22 cellular contexts compared by ENCODE assay signal in genomic region chr5:124705577-124705976, GRCh38. TPM values are rescaled to one million over a fixed set of nuclear protein-coding genes. Genes with fewer than 3 reads are reported as not detected.
DNase-seq lines count a peak whose midpoint lies in the region; ATAC-seq and TF ChIP-seq lines count a peak whose summit lies in the region.
"Had no signal": no experiment of that assay in that cellular context is flagged by ENCODE, and none has a peak within 500 bp of the region (broad histone marks: within the 10 kb centered on the region; RNA-seq: fewer than 3 reads in every experiment).

No MANE protein-coding gene starts in this region.

- H4K20me1 ChIP-seq in IMR-90 (ENCODE audit: insufficient read depth, low read length): 0 out of 2 replicates have a peak, but pooled peaks cover 12% of the 10 kb centered on the region
- no peaks in the 10 kb centered on the region for H4K20me1 ChIP-seq in OCI-LY3 (ENCODE audit: insufficient read depth, low read length)

- ATAC-seq in IMR-90 (ENCODE audit: low read depth): no peak
- no peak for ATAC-seq in naive B cell (ENCODE audit: low read depth in 2 of 2)
- no peak for ATAC-seq in GM21447 (IDR thresholded peaks at IDR 0.05; ENCODE audit: unreplicated experiment)
- no peak for ATAC-seq in HG02885 (IDR thresholded peaks at IDR 0.05; ENCODE audit: poor library complexity, unreplicated experiment)
- ATAC-seq: gastrocnemius medialis; naive thymus-derived CD8-positive, alpha-beta T cell had no signal

- H3K27ac Mint-ChIP-seq in Caco-2 (ENCODE audit: unreplicated experiment) (peak overlapping the region; percentile 54), naive B cell (peak overlapping the region; percentile 63 to 96 (median 89))
- H3K27ac Mint-ChIP-seq: activated naive CD4-positive, alpha-beta T cell treated with anti-CD3 and anti-CD28 coated beads for 36 hours; activated T-cell treated with anti-CD3 and anti-CD28 coated beads, Interleukin-2, amount 50 U/mL, for 24 hours; CD4-positive, alpha-beta T cell; naive thymus-derived CD8-positive, alpha-beta T cell had no signal

- TF ChIP-seq POLR2A in IMR-90 (IDR thresholded peaks at IDR 0.05; ENCODE audit: low read depth, low read length): no peak

- H2BK20ac ChIP-seq in IMR-90 (ENCODE audit: low read depth, low read length): no peak overlapping the region

- peaks cover 61% of the 10 kb centered on the region for H3K4me1 ChIP-seq in Caco-2
- H3K4me1 ChIP-seq in IMR-90 (ENCODE audit: control insufficient read depth, insufficient read depth, low read length): peaks cover 9% of the 10 kb centered on the region; the same call in 1 of the 2 replicates
- H3K4me1 ChIP-seq in OCI-LY3 (ENCODE audit: low read length): peaks cover 64% of the 10 kb centered on the region

- H3K36me3 ChIP-seq in Caco-2 (ENCODE audit: control insufficient read depth, insufficient read depth, low read length) (no peaks in the 10 kb centered on the region), IMR-90 (ENCODE audit: control insufficient read depth, insufficient read depth, low read length) (no peaks in the 10 kb centered on the region), OCI-LY3 (replicated peaks; ENCODE audit: low read depth, low read length) (no peaks in the 10 kb centered on the region)
- H3K36me3 ChIP-seq: gastrocnemius medialis, tibial artery had no signal

- H3K9me3 Mint-ChIP-seq in Caco-2 (ENCODE audit: unreplicated experiment) (no peaks in the 10 kb centered on the region), naive B cell (no peaks in the 10 kb centered on the region)
- H3K9me3 Mint-ChIP-seq: activated naive CD4-positive, alpha-beta T cell treated with anti-CD3 and anti-CD28 coated beads for 36 hours; activated T-cell treated with anti-CD3 and anti-CD28 coated beads, Interleukin-2, amount 50 U/mL, for 24 hours; CD4-positive, alpha-beta T cell; naive thymus-derived CD8-positive, alpha-beta T cell had no signal

- POLR2A ChIA-PET in Caco-2 (lab: Charles Lee): no interaction called here
- POLR2A ChIA-PET in IMR-90 (lab: Charles Lee; ENCODE audit: unreplicated experiment): no interaction called here

- H3K18ac ChIP-seq in IMR-90 (ENCODE audit: low read depth, low read length): no peak overlapping the region

- H3K4me3 Mint-ChIP-seq in Caco-2 (ENCODE audit: unreplicated experiment) (no peak overlapping the region), naive B cell (peak overlapping the region; percentile 30 to 90 (median 82))
- H3K4me3 Mint-ChIP-seq: activated naive CD4-positive, alpha-beta T cell treated with anti-CD3 and anti-CD28 coated beads for 36 hours; activated T-cell treated with anti-CD3 and anti-CD28 coated beads, Interleukin-2, amount 50 U/mL, for 24 hours; CD4-positive, alpha-beta T cell; central memory CD8-positive, alpha-beta T cell had no signal

- no peak overlapping the region for H3K14ac ChIP-seq in IMR-90 (replicated peaks; ENCODE audit: low read depth, low read length)

- no peak overlapping the region for H3K23ac ChIP-seq in IMR-90 (ENCODE audit: low read depth, low read length)

- H3K4ac ChIP-seq in IMR-90 (ENCODE audit: low read depth, low read length): no peak overlapping the region

- no peak for TF ChIP-seq CTCF in Caco-2 (IDR thresholded peaks at IDR 0.05; ENCODE audit: insufficient read depth in 1 of 2, low read depth in 1 of 2, low read length in 1 of 2, severe bottlenecking in 1 of 2, unreplicated experiment in 1 of 2)
- no peak for TF ChIP-seq CTCF in IMR-90 (conservative IDR thresholded peaks at IDR 0.05; ENCODE audit: low read depth, low read length)
- TF ChIP-seq CTCF in OCI-LY3 (IDR thresholded peaks at IDR 0.05; ENCODE audit: low read depth, low read length): no peak
- no peak for TF ChIP-seq CTCF in GM10266 (IDR thresholded peaks at IDR 0.05; ENCODE audit: control insufficient read depth, insufficient read depth, low read depth, missing control alignments)

- intact Hi-C loops in Caco-2 (cut with micrococcal nuclease; ENCODE audit: unreplicated experiment): no loop called here
- intact Hi-C loops in IMR-90 (cut with micrococcal nuclease): no loop called here

- peak overlapping the region; percentile 12; the same call in 1 of the 2 replicates for H2BK120ac ChIP-seq in IMR-90 (ENCODE audit: low read depth, low read length)

- H2AK5ac ChIP-seq in IMR-90 (ENCODE audit: low read depth, low read length): peak overlapping the region; percentile 16; the same call in 1 of the 2 replicates

- H3K36me3 Mint-ChIP-seq in Caco-2 (ENCODE audit: insufficient read depth, unreplicated experiment) (no peaks in the 10 kb centered on the region), naive B cell (peaks cover 4 to 6% of the 10 kb centered on the region in 2 donors)
- H3K36me3 Mint-ChIP-seq: naive thymus-derived CD8-positive, alpha-beta T cell had no signal

- 0 out of 2 replicates have a peak, but pooled peaks cover 3% of the 10 kb centered on the region for H3K79me2 ChIP-seq in OCI-LY3 (ENCODE audit: low read length)

- BruUV-seq in Caco-2 (replicated peaks; lab: Mats Ljungman, UMichigan): no TSS peak
- BruUV-seq in IMR-90 (replicated peaks; lab: Mats Ljungman, UMichigan): no TSS peak

- TF ChIP-seq RAD21 in IMR-90 (IDR thresholded peaks at IDR 0.05; ENCODE audit: low read length): no peak

- dilution Hi-C loops in IMR-90 (cut with HindIII; ENCODE audit: low sequenced_read_pairs, unreplicated experiment): no loop called here

- H3K27me3 ChIP-seq in Caco-2 (replicated peaks; ENCODE audit: control insufficient read depth, insufficient read depth, low read length) (no peaks in the 10 kb centered on the region), IMR-90 (ENCODE audit: control insufficient read depth, insufficient read depth, low read length) (no peaks in the 10 kb centered on the region), OCI-LY3 (ENCODE audit: low read depth, low read length) (peaks cover 4% of the 10 kb centered on the region; the same call in 1 of the 2 replicates)
- H3K27me3 ChIP-seq: gastrocnemius medialis, tibial artery had no signal

- H2AFZ ChIP-seq in IMR-90 (replicated peaks; ENCODE audit: low read length, poor library complexity): no peak overlapping the region
- no peak overlapping the region for H2AFZ ChIP-seq in OCI-LY3 (ENCODE audit: low read depth, low read length)

- no CpG with 5 or more reads among the region's 2 CpGs for WGBS in IMR-90 (ENCODE audit: extremely low coverage in 2 of 2, insufficient read length in 1 of 2), 2 experiments

- H4K5ac ChIP-seq in IMR-90 (ENCODE audit: low read depth, low read length): no peak overlapping the region

- no peak overlapping the region for H3K9ac ChIP-seq in IMR-90 (ENCODE audit: low read depth, low read length)
- H3K9ac ChIP-seq in OCI-LY3 (ENCODE audit: low read length): no peak overlapping the region

- no peak overlapping the region for H4K91ac ChIP-seq in IMR-90 (ENCODE audit: insufficient read depth, low read depth, low read length)

- H2AK9ac ChIP-seq in IMR-90 (replicated peaks; ENCODE audit: low read depth, low read length, poor library complexity): no peak overlapping the region

- DNase-seq in Caco-2 (no peak), IMR-90 (no peak), naive B cell (no peak), dedifferentiated amniotic fluid mesenchymal stem cell (ENCODE audit: extremely low spot score) (no peak), GM10266 (ENCODE audit: extremely low spot score) (no peak)
- DNase-seq: activated naive CD4-positive, alpha-beta T cell treated with anti-CD3 and anti-CD28 coated beads for 36 hours; activated T-cell treated with anti-CD3 and anti-CD28 coated beads, Interleukin-2, amount 50 U/mL, for 24 hours; CD4-positive, alpha-beta T cell; gastrocnemius medialis; Kasumi-1; mammary epithelial cell; naive thymus-derived CD8-positive, alpha-beta T cell; NCI-H774; stimulated activated CD4-positive, alpha-beta T cell treated with anti-CD3 and anti-CD28 coated beads, Interleukin-2, amount 100 ng/mL, for 24 hours; stimulated activated naive CD8-positive, alpha-beta T cell treated with anti-CD3 and anti-CD28 coated beads, Interleukin-15, Interleukin-2, amounts not matched to agents 100 U/mL and 50 U/mL, for 24 hours; T-helper 9 cell; tibial artery had no signal

- H3K9me3 ChIP-seq in Caco-2: no peaks in the 10 kb centered on the region
- no peaks in the 10 kb centered on the region for H3K9me3 ChIP-seq in IMR-90 (ENCODE audit: control insufficient read depth, insufficient read depth, low read length)
- H3K9me3 ChIP-seq in OCI-LY3 (ENCODE audit: insufficient read depth, low read length): no peaks in the 10 kb centered on the region
- H3K9me3 ChIP-seq: gastrocnemius medialis, tibial artery had no signal

- peaks cover 26 to 49% of the 10 kb centered on the region in 2 experiments for H3K79me1 ChIP-seq in IMR-90 (ENCODE audit: low read depth in 1 of 2, low read length in 2 of 2)

- H3K27ac ChIP-seq in IMR-90 (ENCODE audit: insufficient read depth, low read length): no peak overlapping the region
- no peak overlapping the region for H3K27ac ChIP-seq in OCI-LY3 (ENCODE audit: low read length)
- H3K27ac ChIP-seq: gastrocnemius medialis, RWPE1, tibial artery had no signal

- peaks cover 6% of the 10 kb centered on the region; the same call in 1 of the 2 replicates for H3K9me1 ChIP-seq in IMR-90 (ENCODE audit: insufficient read depth, low read length)

- H3K4me3 ChIP-seq in Caco-2 (ENCODE audit: low read depth, low read length) (no peak overlapping the region), IMR-90 (ENCODE audit: insufficient read depth, low read depth, low read length) (no peak overlapping the region), OCI-LY3 (ENCODE audit: low read length) (peak overlapping the region; percentile 73)
- H3K4me3 ChIP-seq: gastrocnemius medialis, tibial artery had no signal

- H3K4me1 Mint-ChIP-seq in Caco-2 (ENCODE audit: low read depth, unreplicated experiment) (peaks cover 32% of the 10 kb centered on the region), naive B cell (peaks cover 58 to 82% (median 65%) of the 10 kb centered on the region in 3 donors)
- H3K4me1 Mint-ChIP-seq: central memory CD8-positive, alpha-beta T cell had no signal

- H2BK5ac ChIP-seq in IMR-90 (ENCODE audit: low read depth, low read length, poor library complexity, severe bottlenecking): no peak overlapping the region

- in situ Hi-C loops in IMR-90 (cut with MboI; ENCODE audit: low sequenced_read_pairs): no loop called here

- no peak overlapping the region for H2BK15ac ChIP-seq in IMR-90 (ENCODE audit: low read depth, low read length)

- no peak overlapping the region for H3K4me2 ChIP-seq in IMR-90 (ENCODE audit: low read depth, low read length)
- H3K4me2 ChIP-seq in OCI-LY3 (ENCODE audit: low read length): peak overlapping the region; percentile 92

- H3K27me3 Mint-ChIP-seq in Caco-2 (ENCODE audit: insufficient read depth, unreplicated experiment): no peaks in the 10 kb centered on the region
- peaks cover 0 to 3% (median 0%) of the 10 kb centered on the region in 3 donors for H3K27me3 Mint-ChIP-seq in naive B cell
- H3K27me3 Mint-ChIP-seq: central memory CD8-positive, alpha-beta T cell had no signal

- CTCF ChIA-PET in Caco-2 (lab: Charles Lee): no interaction called here
- CTCF ChIA-PET in IMR-90 (lab: Yijun Ruan, JAX): no interaction called here

- H4K8ac ChIP-seq in IMR-90 (ENCODE audit: low read depth in 2 of 2, low read length in 2 of 2): no peak overlapping the region

- no peak overlapping the region for H3K56ac ChIP-seq in IMR-90 (ENCODE audit: extremely low read depth, insufficient read depth, low read length)

RNA-seq across cellular contexts. Expression of gene ZNF608, which starts 40.9 kb away (rescaled TPM):
- total RNA-seq in Caco-2 (2022) (17.5 and 24.0 TPM in 2 replicates), IMR-90 (2012; rRNA removed) (15.1 and 16.4 TPM in 2 replicates)
- polyA plus RNA-seq in IMR-90 (2012; rRNA removed) (9.8 TPM in 2 replicates), naive B cell (ENCODE audit: low read depth in 6 of 6) (1 to 10 TPM; 3.7 to 8.7 (median 6.0) TPM)
- polyA plus RNA-seq in IMR-90 (2012; cell fraction: cytosol; rRNA removed): 2.7 and 5.9 TPM in 2 replicates
- polyA plus RNA-seq in IMR-90 (2012; cell fraction: nucleus; rRNA removed; ENCODE audit: low replicate concordance): 10.3 and 27.2 TPM in 2 replicates
- total RNA-seq: activated naive CD4-positive, alpha-beta T cell treated with anti-CD3 and anti-CD28 coated beads for 36 hours had no signal
- polyA plus RNA-seq: naive thymus-derived CD8-positive, alpha-beta T cell had no signal
